ENCODE assay signal across 8 cellular contexts in genomic region chr9:135906291-135907005, GRCh38. TPM values are rescaled to one million over a fixed set of nuclear protein-coding genes. Genes with fewer than 3 reads are reported as not detected.
DNase-seq lines count a peak whose midpoint lies in the region; ATAC-seq and TF ChIP-seq lines count a peak whose summit lies in the region.

No MANE protein-coding gene starts in this region.

- no peak for TF ChIP-seq CTCF in MM.1S (IDR thresholded peaks at IDR 0.05; ENCODE audit: low read length)
- no peak for TF ChIP-seq CTCF in ascending aorta (IDR thresholded peaks at IDR 0.05)
- no peak for TF ChIP-seq CTCF in GM20000 (IDR thresholded peaks at IDR 0.05; ENCODE audit: extremely low read depth, missing control alignments)

- H3K79me2 ChIP-seq in MM.1S (ENCODE audit: low read length): peaks cover 60% of the 10 kb centered on the region

- H3K4me3 Mint-ChIP-seq in stimulated activated memory B cell treated with anti-CD40 and anti-IgM and Interleukin-4, amounts not matched to agents 10 μg/mL and 1 μg/mL and 100 μg/mL, for 72 hours: peak overlapping the region; percentile 68

- H3K4me1 ChIP-seq in MM.1S (ENCODE audit: low read length) (peaks cover 13% of the 10 kb centered on the region), ascending aorta (peaks cover 10 to 21% of the 10 kb centered on the region in 2 donors)

- no peaks in the 10 kb centered on the region for H3F3A ChIP-seq in MM.1S (ENCODE audit: insufficient read depth, low read length)

- no peaks in the 10 kb centered on the region for H3K36me3 ChIP-seq in MM.1S (replicated peaks; ENCODE audit: insufficient read depth, low read length)
- H3K36me3 ChIP-seq in ascending aorta: peaks cover 0 to 14% of the 10 kb centered on the region in 2 donors

- H3K4me2 ChIP-seq in MM.1S (ENCODE audit: low read depth, low read length): peak overlapping the region; percentile 70

- peak; percentile 14 for ATAC-seq in GM21717 (IDR thresholded peaks at IDR 0.05; ENCODE audit: unreplicated experiment)
- peak; percentile 20 for ATAC-seq in stimulated activated memory B cell treated with anti-CD40 and anti-IgM and Interleukin-4, amounts not matched to agents 10 μg/mL and 1 μg/mL and 100 μg/mL, for 72 hours

- DNase-seq in ELR (ENCODE audit: low read depth) (peak; percentile 58), MM.1S (no peak), ascending aorta (ENCODE audit: low spot score in 2 of 2) (no peak), kidney tubule cell (ENCODE audit: low spot score) (peak; percentile 40), SIG-M5 (lab: John Stamatoyannopoulos, UW) (no peak), GM20000 (ENCODE audit: low spot score) (no peak)

- H3K9me2 ChIP-seq in MM.1S (replicated peaks; ENCODE audit: insufficient read depth, low read length): no peaks in the 10 kb centered on the region

- no peaks in the 10 kb centered on the region for H3K27me3 Mint-ChIP-seq in stimulated activated memory B cell treated with anti-CD40 and anti-IgM and Interleukin-4, amounts not matched to agents 10 μg/mL and 1 μg/mL and 100 μg/mL, for 72 hours

- H3K9ac ChIP-seq in MM.1S (ENCODE audit: low read length): no peak overlapping the region

- intact Hi-C loops in ascending aorta (cut with DNase I): loop anchor here (1.0 to 5.0 kb wide), 3 partner anchors 55 to 1579 kb away; partner anchors contain the start of genes RXRA, TMEM250 and UBAC1

- no peak overlapping the region for H3K27ac ChIP-seq in MM.1S (ENCODE audit: low read length)
- H3K27ac ChIP-seq in ascending aorta: peak overlapping the region; percentile 58 to 76

- peaks cover 44% of the 10 kb centered on the region for H3K36me3 Mint-ChIP-seq in stimulated activated memory B cell treated with anti-CD40 and anti-IgM and Interleukin-4, amounts not matched to agents 10 μg/mL and 1 μg/mL and 100 μg/mL, for 72 hours

- peak overlapping the region; percentile 40; the same call in 1 of the 2 replicates for H3K4me3 ChIP-seq in MM.1S (ENCODE audit: low read length)
- peak overlapping the region; percentile 81 to 82 for H3K4me3 ChIP-seq in ascending aorta

- H3K9me3 ChIP-seq in MM.1S (replicated peaks; ENCODE audit: insufficient read depth, low read length) (no peaks in the 10 kb centered on the region), ascending aorta (peaks cover 0 to under 1% of the 10 kb centered on the region in 2 donors)

- H2AFZ ChIP-seq in MM.1S (ENCODE audit: low read length): no peak overlapping the region

- peaks cover 5% of the 10 kb centered on the region for H3K9me3 Mint-ChIP-seq in stimulated activated memory B cell treated with anti-CD40 and anti-IgM and Interleukin-4, amounts not matched to agents 10 μg/mL and 1 μg/mL and 100 μg/mL, for 72 hours

- H3K27me3 ChIP-seq in MM.1S (replicated peaks; ENCODE audit: insufficient read depth, low read length) (no peaks in the 10 kb centered on the region), ascending aorta (no peaks in the 10 kb centered on the region)

- peaks cover 67% of the 10 kb centered on the region for H3K4me1 Mint-ChIP-seq in stimulated activated memory B cell treated with anti-CD40 and anti-IgM and Interleukin-4, amounts not matched to agents 10 μg/mL and 1 μg/mL and 100 μg/mL, for 72 hours

- H4K20me1 ChIP-seq in MM.1S (ENCODE audit: insufficient read depth, low read length): no peaks in the 10 kb centered on the region

- H3K27ac Mint-ChIP-seq in stimulated activated memory B cell treated with anti-CD40 and anti-IgM and Interleukin-4, amounts not matched to agents 10 μg/mL and 1 μg/mL and 100 μg/mL, for 72 hours: peak overlapping the region; percentile 59

RNA-seq across cellular contexts. Expression of gene CAMSAP1, which starts 0.9 kb away (rescaled TPM):
- 10.1 TPM for total RNA-seq in ascending aorta

RNA-seq across cellular contexts. Expression of gene UBAC1, which starts 54.7 kb away (rescaled TPM):
- 31.0 TPM for total RNA-seq in ascending aorta

Comparison
In these comparisons a context has a peak if more than half of its experiments do, and no peak if none do; other contexts are left out.
1. DNase-seq: peak in ELR (single experiment) and kidney tubule cell (single experiment); none in MM.1S (single experiment), ascending aorta (0 of 2), SIG-M5 (single experiment) and GM20000 (single experiment).